ENCODE assay signal across 8 cellular contexts in the genomic region with DNA sequence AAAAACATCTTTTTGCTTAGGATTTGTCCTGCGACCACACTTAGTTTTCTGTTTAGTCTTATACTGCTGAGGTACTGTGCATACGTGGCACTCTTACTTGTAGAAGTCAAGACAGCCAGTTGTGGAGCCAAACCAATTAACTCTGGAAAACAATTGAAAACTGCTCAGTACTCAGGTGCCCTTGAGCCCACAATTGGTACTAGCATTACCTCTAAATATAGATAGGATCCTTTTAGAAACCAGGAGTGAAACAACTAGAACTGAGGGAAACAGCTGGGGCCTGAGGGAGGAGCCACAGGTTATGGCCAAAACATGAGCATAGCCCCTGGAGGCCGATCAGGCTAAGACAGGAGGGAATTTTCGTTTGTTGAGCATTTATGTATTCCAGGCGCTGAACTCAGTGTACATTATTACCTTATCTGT.
DNase-seq lines count a peak whose midpoint lies in the region; ATAC-seq and TF ChIP-seq lines count a peak whose summit lies in the region.

No MANE protein-coding gene starts in this region.

- DNase-seq in AG08396 (ENCODE audit: low spot score) (peak; percentile 61), NCI-H2196 (lab: John Stamatoyannopoulos, UW; ENCODE audit: unreplicated experiment) (peak; percentile 33), adipocyte (ENCODE audit: low read depth) (peak; percentile 55), memory B cell (ENCODE audit: low spot score in 2 of 2) (peak; percentile 25 to 33), NCI-H345 treated with DMSO at 0.1 percent for 48 hours (lab: John Stamatoyannopoulos, UW; ENCODE audit: unreplicated experiment) (no peak), LoVo (ENCODE audit: low spot score) (no peak)

- H3K27ac Mint-ChIP-seq in memory B cell = peak overlapping the region; percentile 70

- H3K36me3 Mint-ChIP-seq in memory B cell = peaks cover 2% of the 10 kb centered on the region

- ATAC-seq in HG02610 (IDR thresholded peaks at IDR 0.05; ENCODE audit: unreplicated experiment) (peak; percentile 45), memory B cell (ENCODE audit: low read depth) (peak; percentile 33)

- peaks cover 28% of the 10 kb centered on the region for H3K4me1 Mint-ChIP-seq in memory B cell

- H3K9me3 Mint-ChIP-seq in memory B cell = no peaks in the 10 kb centered on the region

- peak; percentile 64 for TF ChIP-seq CTCF in GM12873 (IDR thresholded peaks at IDR 0.05; ENCODE audit: insufficient read depth, low read depth, low read length, missing control alignments)

- H3K4me1 ChIP-seq in adipocyte (ENCODE audit: control insufficient read depth, insufficient read depth, low read length) = peaks cover 29% of the 10 kb centered on the region

- no peak overlapping the region for H3K9ac ChIP-seq in adipocyte (ENCODE audit: low read length)

- H3K27me3 ChIP-seq in adipocyte (replicated peaks; ENCODE audit: control insufficient read depth, insufficient read depth, low read length) = no peaks in the 10 kb centered on the region

- H3K36me3 ChIP-seq in adipocyte (ENCODE audit: control insufficient read depth, insufficient read depth, low read length, severe bottlenecking) = no peaks in the 10 kb centered on the region

- H3K4me3 ChIP-seq in adipocyte (ENCODE audit: low read length) = peak overlapping the region; percentile 40

- H3K4me3 Mint-ChIP-seq in memory B cell = peak overlapping the region; percentile 44

- no peaks in the 10 kb centered on the region for H3K9me3 ChIP-seq in adipocyte (ENCODE audit: control insufficient read depth, low read length)

- H3K27me3 Mint-ChIP-seq in memory B cell = no peaks in the 10 kb centered on the region

Comparison
In these comparisons a context has a peak if more than half of its experiments do, and no peak if none do; other contexts are left out.
1. DNase-seq: peak in AG08396 (single experiment), NCI-H2196 (single experiment), adipocyte (single experiment) and memory B cell (2 of 2); none in NCI-H345 treated with DMSO at 0.1 percent for 48 hours (single experiment) and LoVo (single experiment).